In the genomic region with DNA sequence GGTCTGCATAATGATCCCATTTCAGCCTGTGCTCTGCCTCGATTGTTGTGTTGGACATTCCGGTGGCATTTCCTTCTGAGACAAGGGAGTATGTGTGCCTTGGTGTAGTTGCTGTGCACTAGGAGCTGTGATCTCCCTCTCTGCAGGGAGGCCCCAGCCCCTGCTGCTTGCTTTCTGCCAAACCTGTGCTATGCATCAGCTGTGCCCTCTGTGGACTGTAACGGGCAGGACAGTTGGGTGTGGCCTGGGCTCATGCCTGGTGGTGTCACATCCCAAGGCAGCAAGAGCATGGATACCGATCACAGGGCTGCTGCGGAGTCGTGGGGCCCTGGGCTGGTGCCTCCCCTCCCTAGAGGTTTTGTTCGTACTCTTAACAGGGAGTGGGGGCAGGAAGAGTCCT, we compare ENCODE assay signal across 18 cellular contexts. TPM values are rescaled to one million over a fixed set of nuclear protein-coding genes. Genes with fewer than 3 reads are reported as not detected.
DNase-seq lines count a peak whose midpoint lies in the region; ATAC-seq, FAIRE-seq and TF ChIP-seq lines count a peak whose summit lies in the region.
"Had no signal": no experiment of that assay in that cellular context is flagged by ENCODE, and none has a peak within 500 bp of the region (broad histone marks: within the 10 kb centered on the region; RNA-seq: fewer than 3 reads in every experiment).

No MANE protein-coding gene starts in this region.

- H2BK15ac ChIP-seq in neuronal stem cell (ENCODE audit: low read length): no peak overlapping the region

- H3K79me1 ChIP-seq in neuronal stem cell (ENCODE audit: low read depth, low read length): peaks cover 9% of the 10 kb centered on the region

- H3K36me3 ChIP-seq in neuronal stem cell (replicated peaks in 1 of 2; ENCODE audit: control insufficient read depth in 2 of 2, insufficient read depth in 2 of 2, low read length in 2 of 2) (peaks cover 52 to 79% of the 10 kb centered on the region in 2 donors), H7 (replicated peaks; ENCODE audit: control insufficient read depth, insufficient read depth, low read length) (peaks cover 28% of the 10 kb centered on the region)

- no peak for TF ChIP-seq EP300 in A549 (IDR thresholded peaks at IDR 0.05)

- CTCF ChIA-PET in A549 (lab: Yijun Ruan, JAX): interaction anchor here (1.0 to 7.3 kb wide), 3 partner anchors 22 to 53 kb away, joined by 3 to 63 read pairs (median 3); a partner anchor contains a TSS
- CTCF ChIA-PET in RWPE1 (lab: Yijun Ruan, JAX): no interaction called here

- H3K4me1 Mint-ChIP-seq in endothelial cell (ENCODE audit: unreplicated experiment): peaks cover 62% of the 10 kb centered on the region

- no peaks in the 10 kb centered on the region for H3K9me3 ChIP-seq in A549
- no peaks in the 10 kb centered on the region for H3K9me3 ChIP-seq in neuronal stem cell (replicated peaks in 1 of 2; ENCODE audit: control insufficient read depth in 2 of 2, insufficient read depth in 1 of 2, low read depth in 1 of 2, low read length in 2 of 2)

- H3K18ac ChIP-seq in neuronal stem cell (ENCODE audit: low read length): no peak overlapping the region

- no peak overlapping the region for H2AFZ ChIP-seq in neuronal stem cell (ENCODE audit: low read length)

- H3K4me2 ChIP-seq in A549 (peak overlapping the region; percentile 26; the same call in 2 of the 3 replicates), neuronal stem cell (ENCODE audit: insufficient read depth, low read length, poor library complexity, severe bottlenecking) (no peak overlapping the region)

- H3K4ac ChIP-seq in neuronal stem cell (ENCODE audit: low read length): no peak overlapping the region

- no peak for TF ChIP-seq POLR2A in A549 (IDR thresholded peaks at IDR 0.05; ENCODE audit: low read length)

- peaks cover 19% of the 10 kb centered on the region for H3K4me1 ChIP-seq in A549
- H3K4me1 ChIP-seq in neuronal stem cell (ENCODE audit: control insufficient read depth in 2 of 2, insufficient read depth in 1 of 2, low read depth in 1 of 2, low read length in 2 of 2): no peaks in the 10 kb centered on the region

- FAIRE-seq in A549 (lab: Jason Lieb, UNC): no peak
- FAIRE-seq: A204.1, GM12891, GM18507 had no signal

- DNase-seq in A549 (ENCODE audit: low read depth in 1 of 2, low spot score in 1 of 2) (no peak), RWPE1 (ENCODE audit: low spot score) (no peak), endothelial cell (ENCODE audit: low spot score) (no peak), neuronal stem cell (ENCODE audit: low spot score) (no peak), H7 (no peak), HuH-7 (ENCODE audit: low spot score) (no peak)
- DNase-seq: GDM1, GOT3, Kasumi-1, NCI-H1105, NCI-H1694, NCI-H69 had no signal

- no peak overlapping the region for H2BK12ac ChIP-seq in neuronal stem cell (ENCODE audit: low read length)

- no peak for TF ChIP-seq CTCF in A549 (IDR thresholded peaks at IDR 0.05)
- no peak for TF ChIP-seq CTCF in RWPE1 (conservative IDR thresholded peaks at IDR 0.05; ENCODE audit: low read depth)
- TF ChIP-seq CTCF in endothelial cell (IDR thresholded peaks at IDR 0.05; ENCODE audit: unreplicated experiment): no peak

- peak overlapping the region; percentile 0 for H3K23ac ChIP-seq in neuronal stem cell (ENCODE audit: low read depth, low read length, poor library complexity)

- no peak for TF ChIP-seq RAD21 in A549 (conservative IDR thresholded peaks at IDR 0.05 in 1 of 2, IDR thresholded peaks at IDR 0.05 in 1 of 2)

- H2AK5ac ChIP-seq in neuronal stem cell (ENCODE audit: low read depth, low read length): no peak overlapping the region

- no peak overlapping the region for H4K91ac ChIP-seq in neuronal stem cell (ENCODE audit: low read depth, low read length, poor library complexity)

- H2BK5ac ChIP-seq in neuronal stem cell (ENCODE audit: low read length): no peak overlapping the region

- H2BK120ac ChIP-seq in neuronal stem cell (ENCODE audit: low read depth, low read length): no peak overlapping the region

- ATAC-seq in A549 (no peak), GM18519 (IDR thresholded peaks at IDR 0.05; ENCODE audit: low FRiP score, unreplicated experiment) (no peak), HG02938 (IDR thresholded peaks at IDR 0.05; ENCODE audit: unreplicated experiment) (no peak)

- no peak overlapping the region for H4K8ac ChIP-seq in neuronal stem cell (ENCODE audit: low read depth, low read length)

- 0 out of 6 replicates have a peak overlapping the region, but pooled peaks of 1 of the 2 experiments have one; percentile 37 for H3K27ac ChIP-seq in A549
- H3K27ac ChIP-seq in RWPE1: peak overlapping the region; percentile 10; the same call in 1 of the 2 replicates
- H3K27ac ChIP-seq in neuronal stem cell (replicated peaks; ENCODE audit: low read length): no peak overlapping the region
- H3K27ac ChIP-seq: C4-2B had no signal

- no peak overlapping the region for H3K9ac ChIP-seq in neuronal stem cell (ENCODE audit: low read depth, low read length, poor library complexity)

- peaks cover 22% of the 10 kb centered on the region for H3K27me3 Mint-ChIP-seq in endothelial cell (ENCODE audit: unreplicated experiment)

- H3K27ac Mint-ChIP-seq in endothelial cell (ENCODE audit: unreplicated experiment): peak overlapping the region; percentile 48

- H3K4me3 ChIP-seq in A549 (no peak overlapping the region), neuronal stem cell (ENCODE audit: low read length in 2 of 2) (no peak overlapping the region), H7 (ENCODE audit: insufficient read depth, low read depth, low read length) (no peak overlapping the region)

- peaks cover 67% of the 10 kb centered on the region for H3K36me3 Mint-ChIP-seq in endothelial cell (ENCODE audit: low read depth, unreplicated experiment)

- H3K27me3 ChIP-seq in neuronal stem cell (ENCODE audit: control insufficient read depth in 3 of 3, insufficient read depth in 3 of 3, low read depth in 1 of 3, low read length in 3 of 3) (no peaks in the 10 kb centered on the region), H7 (ENCODE audit: control insufficient read depth, insufficient read depth, low read length) (no peaks in the 10 kb centered on the region)

- POLR2A ChIA-PET in A549 (lab: Yijun Ruan, JAX) (interaction anchor here (0.7 to 1.2 kb wide), 2 partner anchors 31 to 32 kb away, joined by 4 read pairs; a partner anchor contains a TSS), RWPE1 (lab: Yijun Ruan, JAX; ENCODE audit: low non-redundant PET) (no interaction called here)

- WGBS in A549 (ENCODE audit: missing lambda C conversion rate): 80% methylated on average over 7 of the region's 7 CpGs
- no CpG with 5 or more reads among the region's 7 CpGs for WGBS in neuronal stem cell (ENCODE audit: extremely low coverage in 2 of 2, insufficient read length in 2 of 2, insufficient replicate concordance in 1 of 2), 2 donors

- H3K4me3 Mint-ChIP-seq in endothelial cell (ENCODE audit: unreplicated experiment): no peak overlapping the region

- no peak overlapping the region for H3K14ac ChIP-seq in neuronal stem cell (ENCODE audit: low read length)

- no peaks in the 10 kb centered on the region for H3K9me3 Mint-ChIP-seq in endothelial cell (ENCODE audit: unreplicated experiment)

TF ChIP-seq in A549, 52 proteins besides CTCF, POLR2A, EP300 and RAD21:
- TF ChIP-seq NR3C1 (IDR thresholded peaks at IDR 0.05): no peak
- TF ChIP-seq EHF (CRISPR knock-in tag; IDR thresholded peaks at IDR 0.05): no peak
- no peak for TF ChIP-seq RARB (CRISPR knock-in tag; IDR thresholded peaks at IDR 0.05)
- no peak for TF ChIP-seq CHD4 (IDR thresholded peaks at IDR 0.05; ENCODE audit: borderline replicate concordance)
- TF ChIP-seq, protein P1, sequence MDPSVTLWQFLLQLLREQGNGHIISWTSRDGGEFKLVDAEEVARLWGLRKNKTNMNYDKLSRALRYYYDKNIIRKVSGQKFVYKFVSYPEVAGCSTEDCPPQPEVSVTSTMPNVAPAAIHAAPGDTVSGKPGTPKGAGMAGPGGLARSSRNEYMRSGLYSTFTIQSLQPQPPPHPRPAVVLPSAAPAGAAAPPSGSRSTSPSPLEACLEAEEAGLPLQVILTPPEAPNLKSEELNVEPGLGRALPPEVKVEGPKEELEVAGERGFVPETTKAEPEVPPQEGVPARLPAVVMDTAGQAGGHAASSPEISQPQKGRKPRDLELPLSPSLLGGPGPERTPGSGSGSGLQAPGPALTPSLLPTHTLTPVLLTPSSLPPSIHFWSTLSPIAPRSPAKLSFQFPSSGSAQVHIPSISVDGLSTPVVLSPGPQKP (IDR thresholded peaks at IDR 0.05; ENCODE audit: low read depth, low read length): no peak
TF ChIP-seq in A549: peak in this region for 0.

RNA-seq across cellular contexts. Expression of a gene that starts 3.8 kb away (rescaled TPM):
- polyA plus RNA-seq in A549 (2011; rRNA removed) (91.6 and 97.6 TPM in 2 replicates), A549 (2017; fragmentation: RNase III; extraction: RNeasy Plus Mini Kit Qiagen cat#74134 plus additional on column Dnase treatment) (139 to 156 TPM (median 150 TPM) in 3 replicates)
- polyA plus RNA-seq in A549 (2012; cell fraction: cytosol; rRNA removed): 85.5 and 90.9 TPM in 2 replicates
- polyA plus RNA-seq in A549 (2012; cell fraction: nucleus; rRNA removed): 56.5 and 60.3 TPM in 2 replicates
- 47.2 and 50.9 TPM in 2 replicates for polyA minus RNA-seq in A549 (2011; rRNA and poly(A)+ RNA removed)
- 180 TPM for total RNA-seq in endothelial cell (ENCODE audit: unreplicated experiment)
- 134 TPM for polyA plus RNA-seq in neuronal stem cell (2013, experiment 1 of 2)
- polyA plus RNA-seq in neuronal stem cell (2013, experiment 2 of 2): 135 TPM
- total RNA-seq in H7 (2014; rRNA removed; shearing (Covaris generic)): 97.4 and 126 TPM in 2 replicates

RNA-seq across cellular contexts. Expression of a gene that starts 31.7 kb away (rescaled TPM):
- polyA plus RNA-seq in A549 (2011; rRNA removed) (12.0 and 13.4 TPM in 2 replicates), A549 (2017; fragmentation: RNase III; extraction: RNeasy Plus Mini Kit Qiagen cat#74134 plus additional on column Dnase treatment) (48.2 to 55.1 TPM (median 53.3 TPM) in 3 replicates)
- 25.1 and 30.1 TPM in 2 replicates for polyA plus RNA-seq in A549 (2012; cell fraction: cytosol; rRNA removed)
- polyA plus RNA-seq in A549 (2012; cell fraction: nucleus; rRNA removed): 244 and 330 TPM in 2 replicates
- 16.5 and 17.9 TPM in 2 replicates for polyA minus RNA-seq in A549 (2011; rRNA and poly(A)+ RNA removed)
- total RNA-seq in endothelial cell (ENCODE audit: unreplicated experiment): 147 TPM
- polyA plus RNA-seq in neuronal stem cell (2013, experiment 1 of 2): 35.9 TPM
- 36.6 TPM for polyA plus RNA-seq in neuronal stem cell (2013, experiment 2 of 2)
- total RNA-seq in H7 (2014; rRNA removed; shearing (Covaris generic)): 35.2 and 44.9 TPM in 2 replicates
